27 cellular contexts compared by ENCODE assay signal in the genomic region with DNA sequence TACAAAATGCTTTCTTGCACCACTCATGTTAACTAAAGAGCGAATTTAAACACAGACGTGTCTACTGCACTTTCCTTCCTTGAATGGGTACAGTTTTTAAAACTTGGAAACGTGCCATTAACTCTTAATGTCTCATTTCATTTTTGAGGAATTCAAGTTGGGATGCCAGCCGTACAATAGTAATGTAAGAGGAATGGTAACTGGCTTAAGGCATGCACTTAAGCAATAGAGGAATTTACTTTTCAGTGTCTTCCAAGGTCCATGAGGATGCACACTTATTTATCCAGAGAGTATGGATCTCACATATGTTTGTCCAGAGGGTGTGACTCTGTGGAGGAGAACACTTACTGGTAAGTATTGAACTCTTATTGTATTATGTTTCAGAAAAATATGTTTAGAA. TPM values are rescaled to one million over a fixed set of nuclear protein-coding genes. Genes with fewer than 3 reads are reported as not detected.
DNase-seq lines count a peak whose midpoint lies in the region; ATAC-seq and TF ChIP-seq lines count a peak whose summit lies in the region.
"Had no signal": no experiment of that assay in that cellular context is flagged by ENCODE, and none has a peak within 500 bp of the region (broad histone marks: within the 10 kb centered on the region; RNA-seq: fewer than 3 reads in every experiment).

No MANE protein-coding gene starts in this region.

- H3K79me2 ChIP-seq in osteoblast (ENCODE audit: insufficient read depth, low read length) = no peaks in the 10 kb centered on the region
- H3K79me2 ChIP-seq: hepatocyte had no signal

- no peak for TF ChIP-seq CTCF in osteoblast (IDR thresholded peaks at IDR 0.05; ENCODE audit: extremely low read depth, low read depth, low read length)

- no peak overlapping the region for H3K27ac ChIP-seq in osteoblast (ENCODE audit: low read depth, low read length)
- H3K27ac ChIP-seq: adrenal gland, cardiac muscle cell, foreskin keratinocyte, hepatocyte, Peyer's patch, SJSA1, upper lobe of left lung had no signal

- no peak for ATAC-seq in GM21515 (IDR thresholded peaks at IDR 0.05; ENCODE audit: unreplicated experiment)
- ATAC-seq: activated T-cell treated with anti-CD3 and anti-CD28 coated beads, Interleukin-2, amount 50 U/mL, for 4 hours; foreskin keratinocyte; K562; left lobe of liver; naive thymus-derived CD8-positive, alpha-beta T cell had no signal

- no peaks in the 10 kb centered on the region for H4K20me1 ChIP-seq in osteoblast (ENCODE audit: insufficient read depth, low read length)

- H3K4me2 ChIP-seq in osteoblast (ENCODE audit: insufficient read depth, low read length) = peak overlapping the region; percentile 4
- H3K4me2 ChIP-seq: hepatocyte, smooth muscle cell had no signal

- no peak overlapping the region for H2AFZ ChIP-seq in osteoblast (ENCODE audit: low read length)
- H2AFZ ChIP-seq: hepatocyte had no signal

- H3K27me3 ChIP-seq in osteoblast (ENCODE audit: insufficient read depth, low read length) = no peaks in the 10 kb centered on the region
- H3K27me3 ChIP-seq: adrenal gland, cardiac muscle cell, foreskin keratinocyte, hepatocyte, Peyer's patch, SJSA1, upper lobe of left lung had no signal

- H3K4me3 ChIP-seq in osteoblast (ENCODE audit: insufficient read depth, low read length) = no peak overlapping the region
- H3K4me3 ChIP-seq: adrenal gland, cardiac muscle cell, hepatocyte, K562, Peyer's patch, SJSA1, smooth muscle cell, upper lobe of left lung had no signal

- no peaks in the 10 kb centered on the region for H3K36me3 ChIP-seq in osteoblast (ENCODE audit: insufficient read depth, low read length)
- H3K36me3 ChIP-seq: adrenal gland, cardiac muscle cell, Peyer's patch, SJSA1, upper lobe of left lung had no signal

- DNase-seq in AG20443 (ENCODE audit: low spot score) (peak; percentile 31), NCI-H226 (peak; percentile 30), dedifferentiated amniotic fluid mesenchymal stem cell (ENCODE audit: extremely low spot score) (peak; percentile 74), osteoblast (ENCODE audit: insufficient read length, low spot score, missing footprints) (no peak), COLO829 (ENCODE audit: low spot score) (no peak), NCI-H748 (lab: John Stamatoyannopoulos, UW; ENCODE audit: unreplicated experiment) (no peak), glomerular visceral epithelial cell (ENCODE audit: extremely low spot score) (no peak)
- DNase-seq: activated T-cell treated with anti-CD3 and anti-CD28 coated beads, Interleukin-2, amount 50 U/mL, for 4 hours; adrenal gland; C1 segment of cervical spinal cord; dermis blood vessel endothelial cell; naive thymus-derived CD8-positive, alpha-beta T cell; NCI-H146; NCI-H2171; NCI-H526; occipital lobe; Peyer's patch; stimulated activated CD4-positive, alpha-beta T cell treated with anti-CD3 and anti-CD28 coated beads, Interleukin-2, amount 100 ng/mL, for 24 hours; upper lobe of left lung had no signal

- H3K4me1 ChIP-seq in osteoblast (ENCODE audit: insufficient read depth, low read length) = peaks cover 7% of the 10 kb centered on the region
- H3K4me1 ChIP-seq: adrenal gland, foreskin keratinocyte, Peyer's patch, SJSA1 had no signal

- no peaks in the 10 kb centered on the region for H3K9me3 ChIP-seq in osteoblast (ENCODE audit: low read depth, low read length)
- H3K9me3 ChIP-seq: adrenal gland, Peyer's patch, SJSA1 had no signal

RNA-seq across cellular contexts. Expression of a gene that starts 52.9 kb away (rescaled TPM):
- under 0.01 and 0.29 TPM in 2 replicates for total RNA-seq in osteoblast
- total RNA-seq: dermis blood vessel endothelial cell had no signal

Comparison
In these comparisons a context has a peak if more than half of its experiments do, and no peak if none do; other contexts are left out.
1. DNase-seq: peak in AG20443 (single experiment), NCI-H226 (single experiment) and dedifferentiated amniotic fluid mesenchymal stem cell (single experiment); none in osteoblast (single experiment), COLO829 (single experiment), NCI-H748 (single experiment) and glomerular visceral epithelial cell (single experiment).